24 cellular contexts compared by ENCODE assay signal in the genomic region with DNA sequence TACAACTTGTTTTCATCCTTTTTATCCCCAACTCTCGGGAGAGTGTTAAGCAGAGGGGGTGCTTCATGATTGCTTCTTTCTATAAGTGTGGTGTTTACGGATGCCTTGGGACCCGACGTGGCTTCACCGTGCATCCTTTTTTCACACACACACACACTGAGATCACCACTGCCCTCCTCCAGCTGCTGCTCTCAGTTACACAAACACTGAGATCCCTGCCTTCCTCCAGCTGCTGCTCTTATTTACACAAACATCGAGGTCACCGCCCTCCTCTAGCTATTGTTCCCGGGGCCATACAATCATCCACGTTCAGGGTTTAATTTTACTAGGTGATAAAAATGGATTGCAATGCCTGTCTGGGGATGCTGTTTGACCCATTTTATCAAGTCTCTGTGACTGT.
A peak's percentile ranks its signal among the peaks of the same experiment; 100 is the strongest.
DNase-seq lines count a peak whose midpoint lies in the region; ATAC-seq and TF ChIP-seq lines count a peak whose summit lies in the region.
"Had no signal": no experiment of that assay in that cellular context is flagged by ENCODE, and none has a peak within 500 bp of the region (broad histone marks: within the 10 kb centered on the region; RNA-seq: fewer than 3 reads in every experiment).

No MANE protein-coding gene starts in this region.

- no peaks in the 10 kb centered on the region for H3K36me3 Mint-ChIP-seq in H9 (ENCODE audit: insufficient read depth in 1 of 3, low read depth in 3 of 3)
- H3K36me3 Mint-ChIP-seq in glutamatergic neuron (ENCODE audit: unreplicated experiment) = no peaks in the 10 kb centered on the region
- H3K36me3 Mint-ChIP-seq: brain; mesothelial cell of epicardium; naive thymus-derived CD8-positive, alpha-beta T cell had no signal

- H3K27ac ChIP-seq in H9 (ENCODE audit: insufficient read length, low read depth, low read length) = no peak overlapping the region
- H3K27ac ChIP-seq: foreskin keratinocyte, hepatocyte, left ventricle myocardium inferior, parathyroid adenoma, suprapubic skin had no signal

- no peak overlapping the region for H2BK20ac ChIP-seq in H9 (ENCODE audit: low read depth, low read length, poor library complexity, severe bottlenecking)

- H2AFZ ChIP-seq in H9 (ENCODE audit: low read length) = peak overlapping the region; percentile 75
- H2AFZ ChIP-seq: hepatocyte, parathyroid adenoma had no signal

- no peak for ATAC-seq in GM19395 (IDR thresholded peaks at IDR 0.05; ENCODE audit: unreplicated experiment)
- ATAC-seq: foreskin keratinocyte; naive thymus-derived CD8-positive, alpha-beta T cell; sciatic nerve had no signal

- H4K8ac ChIP-seq in H9 (replicated peaks; ENCODE audit: insufficient read length, low read depth, low read length) = no peak overlapping the region

- H3K9me3 ChIP-seq in H9 (ENCODE audit: control insufficient read depth, low read depth, low read length) = no peaks in the 10 kb centered on the region
- H3K9me3 ChIP-seq: Caco-2, left ventricle myocardium inferior, MG63, suprapubic skin had no signal

- H3K4ac ChIP-seq in H9 (ENCODE audit: low read depth, low read length) = no peak overlapping the region

- no peak overlapping the region for H4K5ac ChIP-seq in H9 (ENCODE audit: insufficient read length, low read depth, low read length)

- H3K9ac ChIP-seq in H9 (ENCODE audit: extremely low read depth, insufficient read length, low read length) = no peak overlapping the region
- H3K9ac ChIP-seq: parathyroid adenoma had no signal

- H4K91ac ChIP-seq in H9 (ENCODE audit: insufficient read length, low read depth, low read length) = no peak overlapping the region

- H3K4me3 Mint-ChIP-seq in H9 = no peak overlapping the region; a peak in 1 of 5 replicates
- H3K4me3 Mint-ChIP-seq in glutamatergic neuron (ENCODE audit: unreplicated experiment) = no peak overlapping the region
- H3K4me3 Mint-ChIP-seq: brain; mesothelial cell of epicardium; naive thymus-derived CD8-positive, alpha-beta T cell had no signal

- no peaks in the 10 kb centered on the region for H3K79me1 ChIP-seq in H9 (ENCODE audit: insufficient read depth, low read depth, low read length, poor library complexity, severe bottlenecking)

- DNase-seq in NCI-H2107 treated with DMSO at 0.1 percent for 48 hours (lab: John Stamatoyannopoulos, UW; ENCODE audit: unreplicated experiment) = peak; percentile 18
- no peak for DNase-seq in NCI-H2107 (lab: John Stamatoyannopoulos, UW)
- DNase-seq in H9 = no peak
- DNase-seq in NCI-H510A (lab: John Stamatoyannopoulos, UW) = peak; percentile 67
- DNase-seq in glutamatergic neuron = no peak
- DNase-seq in globus pallidus (ENCODE audit: low spot score) = no peak
- no peak for DNase-seq in HT-29 (ENCODE audit: low spot score)
- DNase-seq: activated CD4-positive, alpha-beta T cell treated with anti-CD3 and anti-CD28 coated beads, Interleukin-2, amount 50 U/mL, for 4 hours; Caco-2; effector CD8-positive, alpha-beta T cell; erythroblast; foreskin keratinocyte; left ventricle myocardium inferior; MG63; naive thymus-derived CD8-positive, alpha-beta T cell; NCI-H1694 treated with DMSO at 0.1 percent for 48 hours; RPMI8226 had no signal

- no peak overlapping the region for H3K4me2 ChIP-seq in H9 (ENCODE audit: insufficient read depth, insufficient read length, low read length)
- H3K4me2 ChIP-seq: hepatocyte had no signal

- TF ChIP-seq CTCF in H9 (conservative IDR thresholded peaks at IDR 0.05) (no peak), glutamatergic neuron (IDR thresholded peaks at IDR 0.05; ENCODE audit: partially characterized antibody, unreplicated experiment) (no peak)

- H2BK5ac ChIP-seq in H9 (ENCODE audit: insufficient read length, low read length) = no peak overlapping the region

- no peak overlapping the region for H2BK12ac ChIP-seq in H9 (ENCODE audit: insufficient read length, low read depth, low read length)

- no peak overlapping the region for H3T11ph ChIP-seq in H9 (ENCODE audit: low read length)

- H3K27ac Mint-ChIP-seq in H9 (peak overlapping the region in 1 of 3 experiments; percentile 27; a peak in 1 of 7 replicates), glutamatergic neuron (ENCODE audit: unreplicated experiment) (peak overlapping the region; percentile 22)
- H3K27ac Mint-ChIP-seq: mesothelial cell of epicardium; naive thymus-derived CD8-positive, alpha-beta T cell had no signal

- H3K23me2 ChIP-seq in H9 (ENCODE audit: insufficient read length, low read depth, low read length, poor library complexity, severe bottlenecking) = no peaks in the 10 kb centered on the region

- H3K27me3 ChIP-seq in H9 (ENCODE audit: insufficient read depth, low read length) = no peaks in the 10 kb centered on the region
- H3K27me3 ChIP-seq: foreskin keratinocyte, hepatocyte, MG63, suprapubic skin had no signal

- no peaks in the 10 kb centered on the region for H3K27me3 Mint-ChIP-seq in H9 (ENCODE audit: low read depth)
- no peaks in the 10 kb centered on the region for H3K27me3 Mint-ChIP-seq in glutamatergic neuron (ENCODE audit: unreplicated experiment)

- no peak overlapping the region for H3K14ac ChIP-seq in H9 (ENCODE audit: insufficient read depth, low read length)

- H3K4me1 Mint-ChIP-seq in H9 (peaks cover 14 to 24% of the 10 kb centered on the region in 2 experiments), glutamatergic neuron (ENCODE audit: low read depth, unreplicated experiment) (peaks cover 15% of the 10 kb centered on the region)

- H2BK120ac ChIP-seq in H9 (ENCODE audit: low read depth, low read length, poor library complexity, severe bottlenecking) = no peak overlapping the region

- peaks cover 6% of the 10 kb centered on the region for H3K4me1 ChIP-seq in H9 (ENCODE audit: insufficient read depth, low read length)
- H3K4me1 ChIP-seq: Caco-2, foreskin keratinocyte, left ventricle myocardium inferior, parathyroid adenoma, suprapubic skin had no signal

- no peak overlapping the region for H3K23ac ChIP-seq in H9 (ENCODE audit: insufficient read length, low read depth, low read length)

- H3K56ac ChIP-seq in H9 (ENCODE audit: insufficient read length, low read depth, low read length) = no peak overlapping the region

- no CpG with 5 or more reads among the region's 9 CpGs for whole genome bisulfite sequencing in H9 (ENCODE audit: extremely low coverage, insufficient read length, low lambda C conversion rate)

- no peaks in the 10 kb centered on the region for H3K79me2 ChIP-seq in H9 (ENCODE audit: insufficient read depth, low read length)
- H3K79me2 ChIP-seq: hepatocyte, parathyroid adenoma had no signal

- H4K20me1 ChIP-seq in H9 (ENCODE audit: control insufficient read depth, insufficient read depth, insufficient read length) = no peaks in the 10 kb centered on the region

- H3K18ac ChIP-seq in H9 (ENCODE audit: insufficient read length, low read depth, low read length) = no peak overlapping the region

- H3K9me3 Mint-ChIP-seq in H9 (peaks cover 2 to 54% of the 10 kb centered on the region in 2 experiments; a peak in 2 of 5 replicates), glutamatergic neuron (ENCODE audit: unreplicated experiment) (peaks cover 6% of the 10 kb centered on the region)

- no peak overlapping the region for H2AK5ac ChIP-seq in H9 (ENCODE audit: insufficient read length, low read length)

- no peak overlapping the region for H2BK15ac ChIP-seq in H9 (ENCODE audit: low read depth, low read length)

Comparison
In these comparisons a context has a peak if more than half of its experiments do, and no peak if none do; other contexts are left out.
1. DNase-seq: peak in NCI-H2107 treated with DMSO at 0.1 percent for 48 hours (single experiment) and NCI-H510A (single experiment); none in NCI-H2107 (single experiment), H9 (single experiment), glutamatergic neuron (single experiment), globus pallidus (single experiment) and HT-29 (single experiment).